ENCODE assay signal across 26 cellular contexts in the genomic region with DNA sequence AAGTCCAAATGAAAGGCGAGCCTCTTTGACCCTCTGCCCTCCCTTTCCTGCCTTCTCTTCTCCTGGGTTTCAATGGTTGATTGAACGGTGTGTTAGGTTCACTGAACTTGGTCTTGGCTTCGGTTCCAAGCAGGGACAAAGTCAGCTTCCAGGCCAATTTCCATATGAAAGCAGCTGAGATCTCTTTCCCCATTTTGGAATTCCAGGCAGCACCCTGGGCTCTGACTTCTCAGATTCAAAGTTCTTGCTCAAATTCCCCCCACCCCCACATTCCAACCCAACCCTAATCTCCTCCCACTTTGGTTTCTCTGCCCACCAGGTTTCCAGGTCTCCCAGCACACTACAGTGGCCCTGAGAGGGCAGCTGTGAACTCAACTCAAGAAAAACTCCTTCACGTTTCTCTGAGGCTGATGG.
A peak's percentile ranks its signal among the peaks of the same experiment; 100 is the strongest.
DNase-seq lines count a peak whose midpoint lies in the region; ATAC-seq, FAIRE-seq and TF ChIP-seq lines count a peak whose summit lies in the region.
"Had no signal": no experiment of that assay in that cellular context is flagged by ENCODE, and none has a peak within 500 bp of the region (broad histone marks: within the 10 kb centered on the region; RNA-seq: fewer than 3 reads in every experiment).

No MANE protein-coding gene starts in this region.

- no peak overlapping the region for H3K23ac ChIP-seq in H1 (ENCODE audit: insufficient read length)
- no peak overlapping the region for H3K23ac ChIP-seq in neuronal stem cell (ENCODE audit: low read depth, low read length, poor library complexity)

- no peaks in the 10 kb centered on the region for H3K4me1 Mint-ChIP-seq in HFFc6 (ENCODE audit: low read depth)
- H3K4me1 Mint-ChIP-seq: activated CD4-positive, alpha-beta T cell treated with anti-CD3 and anti-CD28 coated beads, Interleukin-2, amount 10 ng/mL, durations not matched to agents 7 days and 5 days; B cell; CD8-positive, alpha-beta memory T cell; stimulated activated naive B cell treated with anti-CD40 and anti-IgM and Interleukin-4, amounts not matched to agents 10 μg/mL and 1 μg/mL and 100 μg/mL, for 72 hours had no signal

- H4K8ac ChIP-seq in H1 (ENCODE audit: extremely low read depth, insufficient read depth, low read length) (no peak overlapping the region), neuronal stem cell (ENCODE audit: low read depth, low read length) (no peak overlapping the region)

- peak overlapping the region; percentile 91; the same call in 1 of the 2 replicates for H2BK12ac ChIP-seq in H1 (ENCODE audit: low read depth, low read length)
- H2BK12ac ChIP-seq in neuronal stem cell (ENCODE audit: low read length), result no peak overlapping the region

- 0% methylated on average over 4 of the region's 4 CpGs; no CpG with 5 or more reads in 1 of the 2 experiments for whole genome bisulfite sequencing in H1 (ENCODE audit: extremely low coverage in 1 of 2, insufficient coverage in 1 of 2, insufficient read length in 1 of 2, insufficient replicate concordance in 2 of 2, low coverage in 1 of 2, low lambda C conversion rate in 2 of 2, missing lambda C conversion rate in 1 of 2), 2 experiments
- WGBS in neuronal stem cell (ENCODE audit: extremely low coverage in 2 of 2, insufficient read length in 2 of 2, insufficient replicate concordance in 1 of 2), 2 donors, result no CpG with 5 or more reads among the region's 4 CpGs
- 17 to 22% (median 21%) methylated on average over 4 of the region's 4 CpGs for WGBS in psoas muscle, 3 donors

- no peak for TF ChIP-seq CTCF in H1 (IDR thresholded peaks at IDR 0.05; ENCODE audit: control extremely low read depth in 1 of 3, insufficient read depth in 1 of 3, low read depth in 1 of 3, low read length in 3 of 3)
- no peak for TF ChIP-seq CTCF in psoas muscle (IDR thresholded peaks at IDR 0.05)
- TF ChIP-seq CTCF in HFFc6 (IDR thresholded peaks at IDR 0.05), result no peak

- H3K27ac ChIP-seq in H1 (ENCODE audit: low read depth, low read length) (peak overlapping the region; percentile 79; the same call in 1 of the 2 replicates), neuronal stem cell (replicated peaks; ENCODE audit: low read length) (no peak overlapping the region), psoas muscle (no peak overlapping the region)
- H3K27ac ChIP-seq: lower lobe of right lung, suprapubic skin, VCaP had no signal

- peaks cover 7 to 35% (median 32%) of the 10 kb centered on the region in 4 experiments; a peak in 6 of 7 replicates for H3K4me1 ChIP-seq in H1 (replicated peaks in 1 of 4; ENCODE audit: control insufficient read depth in 3 of 4, insufficient read depth in 4 of 4, low read length in 3 of 4)
- peaks cover 17 to 38% of the 10 kb centered on the region in 2 donors for H3K4me1 ChIP-seq in neuronal stem cell (ENCODE audit: control insufficient read depth in 2 of 2, insufficient read depth in 1 of 2, low read depth in 1 of 2, low read length in 2 of 2)
- H3K4me1 ChIP-seq in psoas muscle, result no peaks in the 10 kb centered on the region
- H3K4me1 ChIP-seq: lower lobe of right lung had no signal

- POLR2A ChIA-PET in H1 (lab: Charles Lee; ENCODE audit: partially characterized antibody), result interaction anchor here (0.6 to 1.8 kb wide), 5 partner anchors 9 to 44 kb away, joined by 3 to 9 read pairs (median 5); no protein-coding TSS in a partner anchor

- peak; percentile 32 for DNase-seq in H7
- DNase-seq in H1 (ENCODE audit: low read depth in 1 of 2, low spot score in 2 of 2), result peak; percentile 63 to 93
- DNase-seq in islet precursor cell, result peak; percentile 84
- DNase-seq in neuronal stem cell (ENCODE audit: low spot score), result peak; percentile 41
- no peak for DNase-seq in psoas muscle
- no peak for DNase-seq in HFFc6
- DNase-seq: activated CD4-positive, alpha-beta T cell treated with anti-CD3 and anti-CD28 coated beads, Interleukin-2, amount 10 ng/mL, durations not matched to agents 7 days and 5 days; activated naive CD4-positive, alpha-beta T cell treated with anti-CD3 and anti-CD28 coated beads, Interleukin-2, amount 50 U/mL, for 16 hours; CD8-positive, alpha-beta memory T cell; cortex of kidney; GDM1; lower lobe of right lung; NCI-H1417; NCI-H446 treated with DMSO at 0.1 percent for 48 hours; OCI-M1; stimulated activated CD4-positive, alpha-beta T cell treated with anti-CD3 and anti-CD28 coated beads, Interleukin-4, amount 100 ng/mL, for 24 hours; stimulated activated naive B cell treated with anti-CD40 and anti-IgM and Interleukin-4, amounts not matched to agents 10 μg/mL and 1 μg/mL and 100 μg/mL, for 72 hours had no signal

- H3K23me2 ChIP-seq in H1 (ENCODE audit: low read depth, low read length), result no peaks in the 10 kb centered on the region

- H3K4me2 ChIP-seq in H1 (ENCODE audit: insufficient read depth in 1 of 2, low read depth in 2 of 2, low read length in 2 of 2), result peak overlapping the region; percentile 62 to 87
- H3K4me2 ChIP-seq in neuronal stem cell (ENCODE audit: insufficient read depth, low read length, poor library complexity, severe bottlenecking), result no peak overlapping the region

- intact Hi-C loops in psoas muscle (cut with DNase I), result no loop called here

- peak in 1 of 2 experiments; percentile 91; a peak in 1 of 3 replicates for TF ChIP-seq EP300 in H1 (IDR thresholded peaks at IDR 0.05; ENCODE audit: borderline replicate concordance in 1 of 2, low read depth in 2 of 2, low read length in 2 of 2)

- H3K18ac ChIP-seq in H1 (ENCODE audit: extremely low read depth, low read length), result peak overlapping the region; percentile 81
- H3K18ac ChIP-seq in neuronal stem cell (ENCODE audit: low read length), result no peak overlapping the region

- H2BK20ac ChIP-seq in H1 (ENCODE audit: low read length), result peak overlapping the region; percentile 73; the same call in 1 of the 2 replicates

- H2AFZ ChIP-seq in H1 (ENCODE audit: low read length), result no peak overlapping the region
- peak overlapping the region; percentile 70 for H2AFZ ChIP-seq in neuronal stem cell (ENCODE audit: low read length)

- peak; percentile 40 to 94 for TF ChIP-seq POLR2A in H1 (IDR thresholded peaks at IDR 0.05; ENCODE audit: control extremely low read depth in 1 of 2, low read depth in 2 of 2, low read length in 2 of 2)

- H3K9ac ChIP-seq in H1 (replicated peaks in 1 of 4; ENCODE audit: extremely low read depth in 1 of 4, low read depth in 3 of 4, low read length in 3 of 4) (peak overlapping the region in 3 of 4 experiments; percentile 29 to 76 (median 39); a peak in 4 of 7 replicates), neuronal stem cell (ENCODE audit: low read depth, low read length, poor library complexity) (no peak overlapping the region)

- peak overlapping the region; percentile 87 for H4K91ac ChIP-seq in H1 (replicated peaks; ENCODE audit: insufficient read length, low read length)
- H4K91ac ChIP-seq in neuronal stem cell (ENCODE audit: low read depth, low read length, poor library complexity), result no peak overlapping the region

- ATAC-seq in psoas muscle (no peak), HG02571 (IDR thresholded peaks at IDR 0.05; ENCODE audit: unreplicated experiment) (no peak), GM18520 (IDR thresholded peaks at IDR 0.05; ENCODE audit: unreplicated experiment) (no peak)
- ATAC-seq: HCT116; K562; lower lobe of right lung; stimulated activated naive B cell treated with anti-CD40 and anti-IgM and Interleukin-4, amounts not matched to agents 10 μg/mL and 1 μg/mL and 100 μg/mL, for 72 hours had no signal

- H4K5ac ChIP-seq in H1 (ENCODE audit: insufficient read length, low read depth, low read length), result peak overlapping the region; percentile 82

- H3K4ac ChIP-seq in H1 (replicated peaks; ENCODE audit: insufficient read length, low read depth, low read length), result peak overlapping the region; percentile 61
- no peak overlapping the region for H3K4ac ChIP-seq in neuronal stem cell (ENCODE audit: low read length)

- H2BK15ac ChIP-seq in H1 (ENCODE audit: low read length) (no peak overlapping the region), neuronal stem cell (ENCODE audit: low read length) (no peak overlapping the region)

- H3K27ac Mint-ChIP-seq in HFFc6, result no peak overlapping the region
- H3K27ac Mint-ChIP-seq: activated CD4-positive, alpha-beta T cell treated with anti-CD3 and anti-CD28 coated beads, Interleukin-2, amount 10 ng/mL, durations not matched to agents 7 days and 5 days; activated T-helper 1 cell treated with anti-CD3 and anti-CD28 coated beads, Interleukin-12 subunit alpha, Interleukin-12 subunit beta, Interleukin-2, Interleukin-4 antibody, amounts not matched to agents 30 ng/mL and 10 ng/mL and 1 ng/mL, durations not matched to agents 14 hours and 24 hours and 36 hours; B cell; stimulated activated naive B cell treated with anti-CD40 and anti-IgM and Interleukin-4, amounts not matched to agents 10 μg/mL and 1 μg/mL and 100 μg/mL, for 72 hours; T-helper 2 cell treated with Interferon-gamma antibody and Interleukin-4, amounts not matched to agents 5 μg/mL and 100 μg/mL, for 36 hours had no signal

- H4K20me1 ChIP-seq in H1 (replicated peaks in 1 of 2; ENCODE audit: control insufficient read depth in 1 of 2, insufficient read depth in 2 of 2, low read length in 2 of 2), result no peaks in the 10 kb centered on the region

- H3K9me3 ChIP-seq in H1 (ENCODE audit: insufficient read depth in 2 of 2, low read depth in 1 of 2, low read length in 1 of 2), result no peaks in the 10 kb centered on the region
- no peaks in the 10 kb centered on the region for H3K9me3 ChIP-seq in neuronal stem cell (replicated peaks in 1 of 2; ENCODE audit: control insufficient read depth in 2 of 2, insufficient read depth in 1 of 2, low read depth in 1 of 2, low read length in 2 of 2)
- H3K9me3 ChIP-seq in psoas muscle, result no peaks in the 10 kb centered on the region
- H3K9me3 ChIP-seq: lower lobe of right lung, suprapubic skin had no signal

- no peak overlapping the region for H3K14ac ChIP-seq in H1 (ENCODE audit: insufficient read length)
- no peak overlapping the region for H3K14ac ChIP-seq in neuronal stem cell (ENCODE audit: low read length)

- H2BK5ac ChIP-seq in H1 (ENCODE audit: low read depth, low read length) (peak overlapping the region; percentile 92), neuronal stem cell (ENCODE audit: low read length) (no peak overlapping the region)

- H3K27me3 ChIP-seq in H7 (ENCODE audit: control insufficient read depth, insufficient read depth, low read length) (no peaks in the 10 kb centered on the region), H1 (replicated peaks in 1 of 4; ENCODE audit: control insufficient read depth in 3 of 4, extremely low read depth in 1 of 4, insufficient read depth in 3 of 4, low read length in 3 of 4) (no peaks in the 10 kb centered on the region), neuronal stem cell (ENCODE audit: control insufficient read depth in 3 of 3, insufficient read depth in 3 of 3, low read depth in 1 of 3, low read length in 3 of 3) (no peaks in the 10 kb centered on the region), psoas muscle (ENCODE audit: insufficient read depth in 3 of 3, low read length in 2 of 3) (no peaks in the 10 kb centered on the region)
- H3K27me3 ChIP-seq: suprapubic skin had no signal

- H2AK5ac ChIP-seq in H1 (ENCODE audit: low read depth, low read length) (no peak overlapping the region; the same call in 1 of the 2 replicates), neuronal stem cell (ENCODE audit: low read depth, low read length) (no peak overlapping the region)

- H3K36me3 Mint-ChIP-seq in HFFc6 (ENCODE audit: low read depth), result no peaks in the 10 kb centered on the region
- H3K36me3 Mint-ChIP-seq: stimulated activated naive B cell treated with anti-CD40 and anti-IgM and Interleukin-4, amounts not matched to agents 10 μg/mL and 1 μg/mL and 100 μg/mL, for 72 hours had no signal

- H3K4me3 Mint-ChIP-seq in HFFc6, result no peak overlapping the region
- H3K4me3 Mint-ChIP-seq: activated CD4-positive, alpha-beta T cell treated with anti-CD3 and anti-CD28 coated beads, Interleukin-2, amount 10 ng/mL, durations not matched to agents 7 days and 5 days; activated T-helper 1 cell treated with anti-CD3 and anti-CD28 coated beads, Interleukin-12 subunit alpha, Interleukin-12 subunit beta, Interleukin-2, Interleukin-4 antibody, amounts not matched to agents 30 ng/mL and 10 ng/mL and 1 ng/mL, durations not matched to agents 14 hours and 24 hours and 36 hours; B cell; CD8-positive, alpha-beta memory T cell; stimulated activated naive B cell treated with anti-CD40 and anti-IgM and Interleukin-4, amounts not matched to agents 10 μg/mL and 1 μg/mL and 100 μg/mL, for 72 hours; T-helper 2 cell treated with Interferon-gamma antibody and Interleukin-4, amounts not matched to agents 5 μg/mL and 100 μg/mL, for 36 hours had no signal

- CTCF ChIA-PET in H1 (lab: Charles Lee; ENCODE audit: partially characterized antibody), result interaction anchor here (1.2 kb wide), 1 partner anchor 95 kb away, joined by 3 read pairs; no protein-coding TSS in a partner anchor

- H3K27me3 Mint-ChIP-seq in HFFc6 (ENCODE audit: insufficient read depth), result no peaks in the 10 kb centered on the region; the same call in none of the 2 replicates

- peaks cover 25% of the 10 kb centered on the region for H3K9me3 Mint-ChIP-seq in HFFc6
- H3K9me3 Mint-ChIP-seq: activated CD4-positive, alpha-beta T cell treated with anti-CD3 and anti-CD28 coated beads, Interleukin-2, amount 10 ng/mL, durations not matched to agents 7 days and 5 days; activated T-helper 1 cell treated with anti-CD3 and anti-CD28 coated beads, Interleukin-12 subunit alpha, Interleukin-12 subunit beta, Interleukin-2, Interleukin-4 antibody, amounts not matched to agents 30 ng/mL and 10 ng/mL and 1 ng/mL, durations not matched to agents 14 hours and 24 hours and 36 hours; T-helper 2 cell treated with Interferon-gamma antibody and Interleukin-4, amounts not matched to agents 5 μg/mL and 100 μg/mL, for 36 hours had no signal

- FAIRE-seq in H1 (lab: Jason Lieb, UNC), result peak; percentile 100
- FAIRE-seq: K562 had no signal

- H3K79me2 ChIP-seq in H1 (ENCODE audit: control insufficient read depth in 1 of 2, insufficient read depth in 2 of 2, low read length in 2 of 2), result peaks cover 0 to 3% of the 10 kb centered on the region in 2 experiments; a peak in 1 of 4 replicates

- H2BK120ac ChIP-seq in H1 (replicated peaks; ENCODE audit: low read depth, low read length) (peak overlapping the region; percentile 77), neuronal stem cell (ENCODE audit: low read depth, low read length) (no peak overlapping the region)

- peak; percentile 13 to 17; a peak in 2 of 4 replicates for TF ChIP-seq RAD21 in H1 (IDR thresholded peaks at IDR 0.05 in 1 of 2, conservative IDR thresholded peaks at IDR 0.05 in 1 of 2; ENCODE audit: low read depth in 2 of 2, low read length in 2 of 2)

- H3K79me1 ChIP-seq in H1 (ENCODE audit: low read depth, low read length) (no peaks in the 10 kb centered on the region), neuronal stem cell (ENCODE audit: low read depth, low read length) (no peaks in the 10 kb centered on the region)

- peak overlapping the region; percentile 40 for H3K56ac ChIP-seq in H1 (replicated peaks; ENCODE audit: insufficient read length, low read depth, low read length)

- H3K36me3 ChIP-seq in H7 (replicated peaks; ENCODE audit: control insufficient read depth, insufficient read depth, low read length) (no peaks in the 10 kb centered on the region), H1 (ENCODE audit: control insufficient read depth in 2 of 4, insufficient read depth in 4 of 4, low read length in 3 of 4) (no peaks in the 10 kb centered on the region), neuronal stem cell (replicated peaks in 1 of 2; ENCODE audit: control insufficient read depth in 2 of 2, insufficient read depth in 2 of 2, low read length in 2 of 2) (no peaks in the 10 kb centered on the region), psoas muscle (ENCODE audit: insufficient read depth in 1 of 2, low read depth in 1 of 2) (no peaks in the 10 kb centered on the region)
- H3K36me3 ChIP-seq: lower lobe of right lung, suprapubic skin had no signal

- H3K4me3 ChIP-seq in H7 (ENCODE audit: insufficient read depth, low read depth, low read length) (no peak overlapping the region), H1 (ENCODE audit: extremely low read depth in 1 of 4, insufficient read depth in 2 of 4, low read depth in 3 of 4, low read length in 4 of 4) (peak overlapping the region in 3 of 4 experiments; percentile 27 to 52 (median 27); a peak in 5 of 8 replicates), neuronal stem cell (ENCODE audit: low read length in 2 of 2) (no peak overlapping the region), psoas muscle (no peak overlapping the region)
- H3K4me3 ChIP-seq: K562, lower lobe of right lung, suprapubic skin had no signal

Comparison
In these comparisons a context has a peak if more than half of its experiments do, and no peak if none do; other contexts are left out.
1. DNase-seq: peak in H7 (single experiment), H1 (2 of 2), islet precursor cell (single experiment) and neuronal stem cell (single experiment); none in psoas muscle (0 of 2) and HFFc6 (single experiment).
2. H3K4me3 ChIP-seq: peak in H1 (3 of 4); none in H7 (single experiment), neuronal stem cell (0 of 2) and psoas muscle (single experiment).